In genomic region chrX:100208076-100208475, GRCh38 we compare ENCODE assay signal across 1 cellular context.
TF ChIP-seq lines count a peak whose summit lies in the region.

No MANE protein-coding gene starts in this region.

TF ChIP-seq in WTC11, 78 proteins besides CTCF, POLR2A, EP300 and RAD21 (continued from another document):
- TF ChIP-seq, protein P1, sequence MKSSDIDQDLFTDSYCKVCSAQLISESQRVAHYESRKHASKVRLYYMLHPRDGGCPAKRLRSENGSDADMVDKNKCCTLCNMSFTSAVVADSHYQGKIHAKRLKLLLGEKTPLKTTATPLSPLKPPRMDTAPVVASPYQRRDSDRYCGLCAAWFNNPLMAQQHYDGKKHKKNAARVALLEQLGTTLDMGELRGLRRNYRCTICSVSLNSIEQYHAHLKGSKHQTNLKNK (CRISPR knock-in tag; IDR thresholded peaks at IDR 0.05) = no peak
TF ChIP-seq in WTC11: peak in this region for 0.
